In the genomic region with DNA sequence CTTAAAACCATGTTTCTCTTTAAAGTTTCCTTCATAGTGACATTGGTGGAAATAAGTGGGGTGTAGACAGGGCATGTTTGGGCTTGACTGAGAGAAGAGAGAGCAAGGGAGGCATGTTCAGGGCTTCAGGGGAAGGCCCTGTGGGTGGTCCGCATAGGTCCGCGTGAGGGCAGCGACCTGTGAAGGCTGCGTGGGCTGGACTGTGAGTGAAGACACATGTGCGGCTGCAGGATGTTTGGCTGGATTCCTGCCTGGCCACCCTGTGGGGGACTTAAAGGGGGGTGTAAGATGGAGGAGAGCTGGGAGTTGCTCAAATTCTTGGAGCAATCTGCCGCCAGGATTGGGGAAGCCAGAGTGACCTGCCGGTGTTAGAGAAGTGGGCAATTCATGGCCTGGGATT, we compare ENCODE assay signal across 21 cellular contexts. TPM values are rescaled to one million over a fixed set of nuclear protein-coding genes. Genes with fewer than 3 reads are reported as not detected.
A peak's percentile ranks its signal among the peaks of the same experiment; 100 is the strongest.
DNase-seq lines count a peak whose midpoint lies in the region; ATAC-seq and TF ChIP-seq lines count a peak whose summit lies in the region.
"Had no signal": no experiment of that assay in that cellular context is flagged by ENCODE, and none has a peak within 500 bp of the region (broad histone marks: within the 10 kb centered on the region; RNA-seq: fewer than 3 reads in every experiment).

No MANE protein-coding gene starts in this region.

- no peak overlapping the region for H3K27ac ChIP-seq in SJSA1
- no peak overlapping the region for H3K27ac ChIP-seq in hepatocyte
- H3K27ac ChIP-seq: dorsolateral prefrontal cortex, esophagus muscularis mucosa, neutrophil, PC-9, stomach had no signal

- H3K4me3 Mint-ChIP-seq in stimulated activated effector memory CD8-positive, alpha-beta T cell treated with anti-CD3 and anti-CD28 coated beads, Interleukin-12 subunit alpha, Interleukin-12 subunit beta, amount 100 ng/mL, for 72 hours = no peak overlapping the region
- H3K4me3 Mint-ChIP-seq: activated T-helper 1 cell treated with anti-CD3 and anti-CD28 coated beads, Interleukin-12 subunit alpha, Interleukin-12 subunit beta, Interleukin-2, Interleukin-4 antibody, amounts not matched to agents 30 ng/mL and 10 ng/mL and 1 ng/mL, durations not matched to agents 14 hours and 24 hours and 36 hours had no signal

- WGBS in hepatocyte (ENCODE audit: low lambda C conversion rate, missing lambda C conversion rate) = 64% methylated on average over 8 of the region's 8 CpGs

- H3K4me1 ChIP-seq in SJSA1 (replicated peaks) = peaks cover 13% of the 10 kb centered on the region
- H3K4me1 ChIP-seq in hepatocyte (ENCODE audit: insufficient read depth) = no peaks in the 10 kb centered on the region
- H3K4me1 ChIP-seq: BE2C, esophagus muscularis mucosa had no signal

- ATAC-seq in GM21360 (IDR thresholded peaks at IDR 0.05; ENCODE audit: unreplicated experiment) = peak; percentile 67
- ATAC-seq in sciatic nerve = peak; percentile 75
- no peak for ATAC-seq in HG02981 (IDR thresholded peaks at IDR 0.05; ENCODE audit: unreplicated experiment)
- ATAC-seq in stimulated activated effector memory CD8-positive, alpha-beta T cell treated with anti-CD3 and anti-CD28 coated beads, Interleukin-12 subunit alpha, Interleukin-12 subunit beta, amount 100 ng/mL, for 72 hours = no peak

- H3K27ac Mint-ChIP-seq in stimulated activated effector memory CD8-positive, alpha-beta T cell treated with anti-CD3 and anti-CD28 coated beads, Interleukin-12 subunit alpha, Interleukin-12 subunit beta, amount 100 ng/mL, for 72 hours = no peak overlapping the region
- H3K27ac Mint-ChIP-seq: activated T-helper 1 cell treated with anti-CD3 and anti-CD28 coated beads, Interleukin-12 subunit alpha, Interleukin-12 subunit beta, Interleukin-2, Interleukin-4 antibody, amounts not matched to agents 30 ng/mL and 10 ng/mL and 1 ng/mL, durations not matched to agents 14 hours and 24 hours and 36 hours had no signal

- H2AFZ ChIP-seq in hepatocyte = peak overlapping the region; percentile 26
- H2AFZ ChIP-seq: PC-9 had no signal

- TF ChIP-seq CTCF in hepatocyte (IDR thresholded peaks at IDR 0.05; ENCODE audit: poor library complexity) = no peak

- no peaks in the 10 kb centered on the region for H3K9me2 ChIP-seq in hepatocyte (replicated peaks; ENCODE audit: insufficient read depth)

- H3K27me3 ChIP-seq in SJSA1 (replicated peaks) (no peaks in the 10 kb centered on the region), hepatocyte (no peaks in the 10 kb centered on the region)
- H3K27me3 ChIP-seq: BE2C, esophagus muscularis mucosa, neutrophil, stomach had no signal

- H3K4me3 ChIP-seq in SJSA1 (no peak overlapping the region), hepatocyte (no peak overlapping the region)
- H3K4me3 ChIP-seq: dorsolateral prefrontal cortex, esophagus muscularis mucosa, PC-9, stomach had no signal

- peak; percentile 30 to 55 for DNase-seq in SJSA1 (ENCODE audit: low read depth in 1 of 2, low spot score in 2 of 2)
- peak; percentile 13 for DNase-seq in hepatocyte (ENCODE audit: low spot score)
- peak; percentile 63 for DNase-seq in sciatic nerve (ENCODE audit: low spot score)
- no peak for DNase-seq in NCI-H510A treated with DMSO at 0.1 percent for 48 hours (lab: John Stamatoyannopoulos, UW)
- no peak for DNase-seq in stimulated activated effector memory CD8-positive, alpha-beta T cell treated with anti-CD3 and anti-CD28 coated beads, Interleukin-12 subunit alpha, Interleukin-12 subunit beta, amount 100 ng/mL, for 72 hours (ENCODE audit: low spot score in 2 of 2)
- DNase-seq: activated CD8-positive, alpha-beta memory T cell treated with anti-CD3 and anti-CD28 coated beads for 24 hours; BE2C; DMS 273 treated with DMSO at 0.1 percent for 48 hours; dorsolateral prefrontal cortex; GDM1; islet precursor cell; midbrain; NCI-H1436 treated with DMSO at 0.1 percent for 48 hours; PC-9; retina; stomach had no signal

- H3K9me3 Mint-ChIP-seq in stimulated activated effector memory CD8-positive, alpha-beta T cell treated with anti-CD3 and anti-CD28 coated beads, Interleukin-12 subunit alpha, Interleukin-12 subunit beta, amount 100 ng/mL, for 72 hours = no peaks in the 10 kb centered on the region
- H3K9me3 Mint-ChIP-seq: activated T-helper 1 cell treated with anti-CD3 and anti-CD28 coated beads, Interleukin-12 subunit alpha, Interleukin-12 subunit beta, Interleukin-2, Interleukin-4 antibody, amounts not matched to agents 30 ng/mL and 10 ng/mL and 1 ng/mL, durations not matched to agents 14 hours and 24 hours and 36 hours had no signal

- no peaks in the 10 kb centered on the region for H3K36me3 Mint-ChIP-seq in stimulated activated effector memory CD8-positive, alpha-beta T cell treated with anti-CD3 and anti-CD28 coated beads, Interleukin-12 subunit alpha, Interleukin-12 subunit beta, amount 100 ng/mL, for 72 hours

- no peak overlapping the region for H3K4me2 ChIP-seq in hepatocyte
- H3K4me2 ChIP-seq: PC-9 had no signal

- H3K9me3 ChIP-seq in SJSA1 (replicated peaks) = no peaks in the 10 kb centered on the region
- no peaks in the 10 kb centered on the region for H3K9me3 ChIP-seq in hepatocyte (ENCODE audit: low read depth)
- H3K9me3 ChIP-seq: BE2C, esophagus muscularis mucosa, neutrophil, stomach had no signal

- intact Hi-C loops in sciatic nerve (cut with DNase I) = no loop called here

- H3K79me2 ChIP-seq in hepatocyte = no peaks in the 10 kb centered on the region

- no peaks in the 10 kb centered on the region for H4K20me1 ChIP-seq in hepatocyte (ENCODE audit: insufficient read depth, poor library complexity, severe bottlenecking)

- H3K4me1 Mint-ChIP-seq in stimulated activated effector memory CD8-positive, alpha-beta T cell treated with anti-CD3 and anti-CD28 coated beads, Interleukin-12 subunit alpha, Interleukin-12 subunit beta, amount 100 ng/mL, for 72 hours = peaks cover 8% of the 10 kb centered on the region

- H3K36me3 ChIP-seq in SJSA1 (no peaks in the 10 kb centered on the region), hepatocyte (replicated peaks; ENCODE audit: insufficient read depth, low read depth) (no peaks in the 10 kb centered on the region)
- H3K36me3 ChIP-seq: BE2C, esophagus muscularis mucosa, neutrophil, stomach had no signal

RNA-seq across cellular contexts. Expression of gene KLF12, which starts 23.8 kb away (rescaled TPM):
- 4.4 and 8.8 TPM in 2 replicates for total RNA-seq in SJSA1 (2014; rRNA removed; shearing (Covaris generic))
- total RNA-seq in hepatocyte (12.3 and 13.9 TPM in 2 replicates), sciatic nerve (22.4 TPM)
- polyA plus RNA-seq in hepatocyte = 4.9 and 5.1 TPM in 2 replicates

Comparison
In these comparisons a context has a peak if more than half of its experiments do, and no peak if none do; other contexts are left out.
1. ATAC-seq: peak in GM21360 (single experiment) and sciatic nerve (single experiment); none in HG02981 (single experiment) and stimulated activated effector memory CD8-positive, alpha-beta T cell treated with anti-CD3 and anti-CD28 coated beads, Interleukin-12 subunit alpha, Interleukin-12 subunit beta, amount 100 ng/mL, for 72 hours (single experiment).
2. DNase-seq: peak in SJSA1 (2 of 2), hepatocyte (single experiment) and sciatic nerve (single experiment); none in NCI-H510A treated with DMSO at 0.1 percent for 48 hours (single experiment) and stimulated activated effector memory CD8-positive, alpha-beta T cell treated with anti-CD3 and anti-CD28 coated beads, Interleukin-12 subunit alpha, Interleukin-12 subunit beta, amount 100 ng/mL, for 72 hours (0 of 2).